In the genomic region with DNA sequence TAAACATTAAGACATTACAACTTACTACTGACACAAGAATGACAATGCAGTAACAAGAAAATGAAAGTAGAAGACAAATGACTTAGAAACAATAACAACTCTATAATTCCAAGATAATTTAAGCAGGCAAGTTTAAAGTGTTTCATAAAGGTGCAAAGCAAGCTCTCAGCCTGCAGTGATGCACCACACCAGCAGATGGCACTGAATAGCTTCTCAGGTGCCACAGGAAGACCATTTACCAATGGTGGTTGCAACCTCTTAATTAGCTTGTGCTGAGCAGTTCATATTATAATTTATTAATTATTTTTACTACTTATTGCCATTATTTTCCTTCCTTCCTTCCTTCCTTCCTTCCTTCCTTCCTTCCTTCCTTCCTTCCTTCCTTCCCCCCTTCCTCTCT, we compare ENCODE assay signal across 8 cellular contexts.
DNase-seq lines count a peak whose midpoint lies in the region; ATAC-seq and TF ChIP-seq lines count a peak whose summit lies in the region.

No MANE protein-coding gene starts in this region.

- ATAC-seq in natural killer cell: peak in 1 of 3 donors; percentile 61
- no peak for ATAC-seq in natural killer cell treated with Interleukin-12 subunit alpha and Interleukin-12 subunit beta and Interleukin-15 and Interleukin-18, amount 100 ng/mL, for 72 hours
- ATAC-seq in GM21737 (IDR thresholded peaks at IDR 0.05; ENCODE audit: unreplicated experiment): no peak

- DNase-seq in natural killer cell: no peak
- DNase-seq in natural killer cell treated with Interleukin-12 subunit alpha and Interleukin-12 subunit beta and Interleukin-15 and Interleukin-18, amount 100 ng/mL, for 72 hours (ENCODE audit: low spot score): no peak
- DNase-seq in KG1 (lab: John Stamatoyannopoulos, UW): peak; percentile 17
- DNase-seq in RPMI8226: peak; percentile 68
- DNase-seq in choroid plexus epithelial cell (ENCODE audit: low read depth): peak; percentile 75
- no peak for DNase-seq in mesothelial cell of epicardium (ENCODE audit: low spot score in 2 of 2, unreplicated experiment in 2 of 2)
- no peak for DNase-seq in activated T-helper 2 cell treated with anti-CD3 and anti-CD28 coated beads, Interferon-gamma antibody, Interleukin-2, Interleukin-4, amounts not matched to agents 10 μg/mL and 5 μg/mL and 100 μg/mL, durations not matched to agents 14 hours and 24 hours and 36 hours (ENCODE audit: low spot score)

- H3K27me3 Mint-ChIP-seq in natural killer cell (ENCODE audit: low read depth in 2 of 2) (peaks cover 6 to 9% of the 10 kb centered on the region in 2 donors), mesothelial cell of epicardium (ENCODE audit: low read depth) (peaks cover 12% of the 10 kb centered on the region)
- peaks cover 4 to 16% of the 10 kb centered on the region in 2 donors for H3K27me3 Mint-ChIP-seq in natural killer cell treated with Interleukin-12 subunit alpha and Interleukin-12 subunit beta and Interleukin-15 and Interleukin-18, amount 100 ng/mL, for 72 hours
- H3K27me3 Mint-ChIP-seq in activated T-helper 2 cell treated with anti-CD3 and anti-CD28 coated beads, Interferon-gamma antibody, Interleukin-2, Interleukin-4, amounts not matched to agents 10 μg/mL and 5 μg/mL and 100 μg/mL, durations not matched to agents 14 hours and 24 hours and 36 hours (ENCODE audit: low read depth): no peaks in the 10 kb centered on the region

- no peak overlapping the region for H3K4me3 ChIP-seq in choroid plexus epithelial cell (ENCODE audit: low read depth, low read length)

- TF ChIP-seq CTCF in natural killer cell (IDR thresholded peaks at IDR 0.05) (peak; percentile 45), choroid plexus epithelial cell (conservative IDR thresholded peaks at IDR 0.05; ENCODE audit: low read depth, low read length) (peak; percentile 88), mesothelial cell of epicardium (IDR thresholded peaks at IDR 0.05; ENCODE audit: unreplicated experiment) (peak; percentile 32)

- H3K9me3 Mint-ChIP-seq in natural killer cell (peaks cover 0 to 5% of the 10 kb centered on the region in 2 donors), mesothelial cell of epicardium (peaks cover 13% of the 10 kb centered on the region)
- peaks cover 7% of the 10 kb centered on the region for H3K9me3 Mint-ChIP-seq in natural killer cell treated with Interleukin-12 subunit alpha and Interleukin-12 subunit beta and Interleukin-15 and Interleukin-18, amount 100 ng/mL, for 72 hours
- no peaks in the 10 kb centered on the region for H3K9me3 Mint-ChIP-seq in activated T-helper 2 cell treated with anti-CD3 and anti-CD28 coated beads, Interferon-gamma antibody, Interleukin-2, Interleukin-4, amounts not matched to agents 10 μg/mL and 5 μg/mL and 100 μg/mL, durations not matched to agents 14 hours and 24 hours and 36 hours

- H3K36me3 Mint-ChIP-seq in natural killer cell (no peaks in the 10 kb centered on the region), mesothelial cell of epicardium (no peaks in the 10 kb centered on the region)
- H3K36me3 Mint-ChIP-seq in natural killer cell treated with Interleukin-12 subunit alpha and Interleukin-12 subunit beta and Interleukin-15 and Interleukin-18, amount 100 ng/mL, for 72 hours: no peaks in the 10 kb centered on the region
- H3K36me3 Mint-ChIP-seq in activated T-helper 2 cell treated with anti-CD3 and anti-CD28 coated beads, Interferon-gamma antibody, Interleukin-2, Interleukin-4, amounts not matched to agents 10 μg/mL and 5 μg/mL and 100 μg/mL, durations not matched to agents 14 hours and 24 hours and 36 hours (ENCODE audit: low read depth): no peaks in the 10 kb centered on the region

- H3K27ac Mint-ChIP-seq in natural killer cell (no peak overlapping the region), mesothelial cell of epicardium (no peak overlapping the region)
- no peak overlapping the region for H3K27ac Mint-ChIP-seq in natural killer cell treated with Interleukin-12 subunit alpha and Interleukin-12 subunit beta and Interleukin-15 and Interleukin-18, amount 100 ng/mL, for 72 hours
- no peak overlapping the region for H3K27ac Mint-ChIP-seq in activated T-helper 2 cell treated with anti-CD3 and anti-CD28 coated beads, Interferon-gamma antibody, Interleukin-2, Interleukin-4, amounts not matched to agents 10 μg/mL and 5 μg/mL and 100 μg/mL, durations not matched to agents 14 hours and 24 hours and 36 hours

- H3K4me3 Mint-ChIP-seq in natural killer cell: no peak overlapping the region
- no peak overlapping the region for H3K4me3 Mint-ChIP-seq in natural killer cell treated with Interleukin-12 subunit alpha and Interleukin-12 subunit beta and Interleukin-15 and Interleukin-18, amount 100 ng/mL, for 72 hours
- H3K4me3 Mint-ChIP-seq in mesothelial cell of epicardium: no peak overlapping the region
- H3K4me3 Mint-ChIP-seq in activated T-helper 2 cell treated with anti-CD3 and anti-CD28 coated beads, Interferon-gamma antibody, Interleukin-2, Interleukin-4, amounts not matched to agents 10 μg/mL and 5 μg/mL and 100 μg/mL, durations not matched to agents 14 hours and 24 hours and 36 hours (ENCODE audit: low read depth): no peak overlapping the region

- H3K4me1 Mint-ChIP-seq in natural killer cell (no peaks in the 10 kb centered on the region), mesothelial cell of epicardium (no peaks in the 10 kb centered on the region)
- no peaks in the 10 kb centered on the region for H3K4me1 Mint-ChIP-seq in natural killer cell treated with Interleukin-12 subunit alpha and Interleukin-12 subunit beta and Interleukin-15 and Interleukin-18, amount 100 ng/mL, for 72 hours (ENCODE audit: low read depth in 2 of 2)
- no peaks in the 10 kb centered on the region for H3K4me1 Mint-ChIP-seq in activated T-helper 2 cell treated with anti-CD3 and anti-CD28 coated beads, Interferon-gamma antibody, Interleukin-2, Interleukin-4, amounts not matched to agents 10 μg/mL and 5 μg/mL and 100 μg/mL, durations not matched to agents 14 hours and 24 hours and 36 hours (ENCODE audit: low read depth)

- intact Hi-C loops in natural killer cell (cut with micrococcal nuclease): loop anchor here (5.0 kb wide), 1 partner anchor 1538 kb away; no protein-coding TSS in a partner anchor
- intact Hi-C loops in activated T-helper 2 cell treated with anti-CD3 and anti-CD28 coated beads, Interferon-gamma antibody, Interleukin-2, Interleukin-4, amounts not matched to agents 10 μg/mL and 5 μg/mL and 100 μg/mL, durations not matched to agents 14 hours and 24 hours and 36 hours (cut with micrococcal nuclease): loop anchor here (5.0 kb wide), 1 partner anchor 1538 kb away; no protein-coding TSS in a partner anchor

Comparison
In these comparisons a context has a peak if more than half of its experiments do, and no peak if none do; other contexts are left out.
1. DNase-seq: peak in KG1 (single experiment), RPMI8226 (single experiment) and choroid plexus epithelial cell (single experiment); none in natural killer cell (single experiment), natural killer cell treated with Interleukin-12 subunit alpha and Interleukin-12 subunit beta and Interleukin-15 and Interleukin-18, amount 100 ng/mL, for 72 hours (single experiment), mesothelial cell of epicardium (0 of 2) and activated T-helper 2 cell treated with anti-CD3 and anti-CD28 coated beads, Interferon-gamma antibody, Interleukin-2, Interleukin-4, amounts not matched to agents 10 μg/mL and 5 μg/mL and 100 μg/mL, durations not matched to agents 14 hours and 24 hours and 36 hours (single experiment).
2. CTCF ChIP-seq: peak in every context shown above with its lines; median percentile 88 in choroid plexus epithelial cell; 45 in natural killer cell; 32 in mesothelial cell of epicardium.